19 cellular contexts compared by ENCODE assay signal in the genomic region with DNA sequence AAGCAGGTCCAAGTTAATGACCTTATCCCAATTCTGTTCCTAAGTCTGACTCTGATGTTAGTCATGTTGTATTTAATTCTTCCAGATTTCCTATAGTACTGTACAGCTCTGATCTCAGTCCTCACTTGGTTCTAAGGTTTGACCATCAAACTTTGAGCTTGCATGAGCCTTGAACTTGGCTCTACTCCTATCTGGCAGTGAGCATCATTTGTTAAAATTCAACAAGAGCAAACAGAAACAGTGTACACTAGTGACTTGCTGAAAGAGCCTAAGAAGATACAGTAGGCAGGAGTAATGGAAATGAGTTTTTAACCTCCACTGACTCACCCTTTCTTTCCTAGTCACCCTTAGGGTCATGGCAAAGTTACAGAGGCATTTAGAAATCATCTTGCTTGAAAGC.
DNase-seq lines count a peak whose midpoint lies in the region; ATAC-seq, FAIRE-seq and TF ChIP-seq lines count a peak whose summit lies in the region.
"Had no signal": no experiment of that assay in that cellular context is flagged by ENCODE, and none has a peak within 500 bp of the region (broad histone marks: within the 10 kb centered on the region; RNA-seq: fewer than 3 reads in every experiment).

No MANE protein-coding gene starts in this region.

- peak; percentile 75 for FAIRE-seq in H54 (lab: Jason Lieb, UNC)
- FAIRE-seq: G401.6, GM18507 had no signal

- no peak for ATAC-seq in GM19467 (IDR thresholded peaks at IDR 0.05; ENCODE audit: unreplicated experiment)
- ATAC-seq: esophagus mucosa had no signal

- peak; percentile 33 for DNase-seq in AG10803 (ENCODE audit: low read depth)
- peak; percentile 8 for DNase-seq in H54 (ENCODE audit: insufficient read length, low spot score)
- DNase-seq in astrocyte of the spinal cord (ENCODE audit: low read depth, low spot score), result peak; percentile 10
- peak; percentile 43 for DNase-seq in iris pigment epithelial cell (ENCODE audit: low read depth)
- DNase-seq in A172 (ENCODE audit: low spot score), result no peak
- DNase-seq in activated CD4-positive, alpha-beta T cell treated with anti-CD3 and anti-CD28 coated beads for 48 hours, result no peak
- no peak for DNase-seq in SW 1271 (lab: John Stamatoyannopoulos, UW)
- DNase-seq: activated naive CD8-positive, alpha-beta T cell treated with anti-CD3 and anti-CD28 coated beads, Interleukin-2, amount 10 ng/mL, durations not matched to agents 7 days and 5 days; KG1; mesendoderm; NCI-H2029; NCI-H82; SJCRH30; stimulated activated naive CD4-positive, alpha-beta T cell had no signal

- TF ChIP-seq POLR2A in H54 (IDR thresholded peaks at IDR 0.05; ENCODE audit: low read depth, low read length), result no peak

- TF ChIP-seq CTCF in AG10803 (conservative IDR thresholded peaks at IDR 0.05; ENCODE audit: low read length) (no peak), astrocyte of the spinal cord (IDR thresholded peaks at IDR 0.05; ENCODE audit: low read depth, low read length) (no peak)

- H3K4me3 ChIP-seq in AG10803 (ENCODE audit: low read length) (no peak overlapping the region), astrocyte of the spinal cord (ENCODE audit: low read depth, low read length) (no peak overlapping the region)
- H3K4me3 ChIP-seq: coronary artery, SJCRH30 had no signal

- in situ Hi-C loops in astrocyte of the spinal cord (cut with HindIII; ENCODE audit: low sequenced_read_pairs), result no loop called here

Comparison
In these comparisons a context has a peak if more than half of its experiments do, and no peak if none do; other contexts are left out.
1. DNase-seq: peak in AG10803 (single experiment), H54 (single experiment), astrocyte of the spinal cord (single experiment) and iris pigment epithelial cell (single experiment); none in A172 (single experiment), activated CD4-positive, alpha-beta T cell treated with anti-CD3 and anti-CD28 coated beads for 48 hours (single experiment) and SW 1271 (0 of 2).